1 cellular context compared by ENCODE assay signal in genomic region chr2:232377841-232378734, GRCh38.
TF ChIP-seq lines count a peak whose summit lies in the region.

No MANE protein-coding gene starts in this region.

TF ChIP-seq in WTC11, 78 proteins besides CTCF, POLR2A, EP300 and RAD21 (continued from another document):
- TF ChIP-seq ZNF281 (CRISPR knock-in tag; IDR thresholded peaks at IDR 0.05) (no peak), SMAD4 (CRISPR knock-in tag; IDR thresholded peaks at IDR 0.05) (no peak), ZNF232 (CRISPR knock-in tag; IDR thresholded peaks at IDR 0.05) (no peak), EMX1 (CRISPR knock-in tag; IDR thresholded peaks at IDR 0.05) (no peak), HMGXB4 (CRISPR knock-in tag; IDR thresholded peaks at IDR 0.05) (no peak), USF1 (CRISPR knock-in tag; IDR thresholded peaks at IDR 0.05) (no peak), ZNF138 (CRISPR knock-in tag; conservative IDR thresholded peaks at IDR 0.05) (no peak), ATF2 (CRISPR knock-in tag; IDR thresholded peaks at IDR 0.05; ENCODE audit: borderline replicate concordance, low read depth) (no peak), JUN (CRISPR knock-in tag; IDR thresholded peaks at IDR 0.05) (no peak), SMAD3 (CRISPR knock-in tag; IDR thresholded peaks at IDR 0.05; ENCODE audit: borderline replicate concordance) (no peak), ZNF512 (CRISPR knock-in tag; IDR thresholded peaks at IDR 0.05; ENCODE audit: borderline replicate concordance) (no peak), NFE2L1 (CRISPR knock-in tag; IDR thresholded peaks at IDR 0.05) (no peak)
